1 cellular context compared by ENCODE assay signal in genomic region chr7:16345979-16346958, GRCh38.
TF ChIP-seq lines count a peak whose summit lies in the region.

No MANE protein-coding gene starts in this region.

TF ChIP-seq in A549, 52 proteins besides CTCF, POLR2A, EP300 and RAD21 (continued from another document):
- TF ChIP-seq PBX3 (IDR thresholded peaks at IDR 0.05), result no peak
- TF ChIP-seq RARB (CRISPR knock-in tag; IDR thresholded peaks at IDR 0.05), result no peak
- TF ChIP-seq ESRRA (IDR thresholded peaks at IDR 0.05; ENCODE audit: borderline replicate concordance, low read length), result no peak
- no peak for TF ChIP-seq NFE2L2 (conservative IDR thresholded peaks at IDR 0.05; ENCODE audit: low read length)
- no peak for TF ChIP-seq ZSCAN20 (CRISPR knock-in tag; IDR thresholded peaks at IDR 0.05)
- TF ChIP-seq RFX5 (IDR thresholded peaks at IDR 0.05), result no peak
